In genomic region chr4:136931771-136932170, GRCh38 we compare ENCODE assay signal across 14 cellular contexts.
A peak's percentile ranks its signal among the peaks of the same experiment; 100 is the strongest.
DNase-seq lines count a peak whose midpoint lies in the region; ATAC-seq and TF ChIP-seq lines count a peak whose summit lies in the region.
"Had no signal": no experiment of that assay in that cellular context is flagged by ENCODE, and none has a peak within 500 bp of the region (broad histone marks: within the 10 kb centered on the region; RNA-seq: fewer than 3 reads in every experiment).

No MANE protein-coding gene starts in this region.

- peaks cover 10% of the 10 kb centered on the region for H3K9me3 Mint-ChIP-seq in activated T-helper 17 cell treated with anti-CD3 and anti-CD28 coated beads, Interleukin-2, amount 50 U/mL, for 72 hours
- peaks cover 3 to 10% (median 7%) of the 10 kb centered on the region in 8 donors for H3K9me3 Mint-ChIP-seq in CD4-positive, alpha-beta memory T cell
- peaks cover 6 to 9% of the 10 kb centered on the region in 2 donors for H3K9me3 Mint-ChIP-seq in stimulated activated naive CD8-positive, alpha-beta T cell treated with anti-CD3 and anti-CD28 coated beads, Interleukin-15, amount 100 ng/mL, for 72 hours

- no peaks in the 10 kb centered on the region for H3K27me3 ChIP-seq in CD4-positive, alpha-beta memory T cell (ENCODE audit: insufficient read depth, low read length)
- H3K27me3 ChIP-seq: BE2C had no signal

- no peak for ATAC-seq in activated T-helper 17 cell treated with anti-CD3 and anti-CD28 coated beads, Interleukin-2, amount 50 U/mL, for 72 hours (replicated peaks)
- ATAC-seq in stimulated activated naive CD8-positive, alpha-beta T cell treated with anti-CD3 and anti-CD28 coated beads, Interleukin-15, amount 100 ng/mL, for 72 hours = no peak
- ATAC-seq in HG03565 (IDR thresholded peaks at IDR 0.05; ENCODE audit: unreplicated experiment) = no peak
- ATAC-seq: GM23338 had no signal

- no peak for TF ChIP-seq CTCF in epithelial cell of esophagus (IDR thresholded peaks at IDR 0.05; ENCODE audit: insufficient read depth, low read depth, low read length, missing control alignments)

- H3K4me3 ChIP-seq in epithelial cell of esophagus (ENCODE audit: low read length) = no peak overlapping the region
- no peak overlapping the region for H3K4me3 ChIP-seq in CD4-positive, alpha-beta memory T cell (ENCODE audit: low read length in 2 of 2)
- H3K4me3 ChIP-seq: GM23338 had no signal

- H3K36me3 Mint-ChIP-seq in activated T-helper 17 cell treated with anti-CD3 and anti-CD28 coated beads, Interleukin-2, amount 50 U/mL, for 72 hours (ENCODE audit: low read depth) = no peaks in the 10 kb centered on the region
- no peaks in the 10 kb centered on the region for H3K36me3 Mint-ChIP-seq in CD4-positive, alpha-beta memory T cell
- H3K36me3 Mint-ChIP-seq: CD4-positive, CD25-positive, alpha-beta regulatory T cell had no signal

- H3K9me3 ChIP-seq in CD4-positive, alpha-beta memory T cell (ENCODE audit: control insufficient read depth in 1 of 2, low read length in 2 of 2) = no peaks in the 10 kb centered on the region
- H3K9me3 ChIP-seq: BE2C, Caco-2 had no signal

- no peaks in the 10 kb centered on the region for H3K36me3 ChIP-seq in CD4-positive, alpha-beta memory T cell (ENCODE audit: insufficient read depth, low read length)
- H3K36me3 ChIP-seq: BE2C had no signal

- intact Hi-C loops in CD4-positive, alpha-beta memory T cell (cut with micrococcal nuclease) = no loop called here

- no peaks in the 10 kb centered on the region for H3K4me1 ChIP-seq in CD4-positive, alpha-beta memory T cell (ENCODE audit: insufficient read depth, low read length)
- H3K4me1 ChIP-seq: BE2C, Caco-2 had no signal

- no peak overlapping the region for H3K27ac Mint-ChIP-seq in activated T-helper 17 cell treated with anti-CD3 and anti-CD28 coated beads, Interleukin-2, amount 50 U/mL, for 72 hours
- no peak overlapping the region for H3K27ac Mint-ChIP-seq in CD4-positive, alpha-beta memory T cell
- no peak overlapping the region for H3K27ac Mint-ChIP-seq in stimulated activated naive CD8-positive, alpha-beta T cell treated with anti-CD3 and anti-CD28 coated beads, Interleukin-15, amount 100 ng/mL, for 72 hours
- H3K27ac Mint-ChIP-seq: CD4-positive, CD25-positive, alpha-beta regulatory T cell; GM23338 had no signal

- CTCF ChIA-PET in CD4-positive, alpha-beta memory T cell (lab: Charles Lee; ENCODE audit: partially characterized antibody) = no interaction called here

- DNase-seq in NCI-H82 (lab: John Stamatoyannopoulos, UW) = peak; percentile 32
- peak; percentile 2 for DNase-seq in epithelial cell of esophagus (ENCODE audit: low read depth)
- peak; percentile 54 for DNase-seq in kidney tubule cell (ENCODE audit: low spot score)
- peak; percentile 36 for DNase-seq in renal cortical epithelial cell (ENCODE audit: low read depth)
- no peak for DNase-seq in CD4-positive, alpha-beta memory T cell
- DNase-seq in stimulated activated naive CD8-positive, alpha-beta T cell treated with anti-CD3 and anti-CD28 coated beads, Interleukin-15, amount 100 ng/mL, for 72 hours = no peak
- DNase-seq: ACHN; BE2C; C1 segment of cervical spinal cord; Caco-2; CD4-positive, CD25-positive, alpha-beta regulatory T cell had no signal

- no peak overlapping the region for H3K27ac ChIP-seq in CD4-positive, alpha-beta memory T cell (ENCODE audit: low read depth, low read length)

- POLR2A ChIA-PET in CD4-positive, alpha-beta memory T cell (lab: Charles Lee; ENCODE audit: partially characterized antibody) = no interaction called here

- no peaks in the 10 kb centered on the region for H3K4me1 Mint-ChIP-seq in activated T-helper 17 cell treated with anti-CD3 and anti-CD28 coated beads, Interleukin-2, amount 50 U/mL, for 72 hours
- no peaks in the 10 kb centered on the region for H3K4me1 Mint-ChIP-seq in CD4-positive, alpha-beta memory T cell
- H3K4me1 Mint-ChIP-seq in stimulated activated naive CD8-positive, alpha-beta T cell treated with anti-CD3 and anti-CD28 coated beads, Interleukin-15, amount 100 ng/mL, for 72 hours = no peaks in the 10 kb centered on the region
- H3K4me1 Mint-ChIP-seq: CD4-positive, CD25-positive, alpha-beta regulatory T cell; GM23338 had no signal

- no peaks in the 10 kb centered on the region for H3K27me3 Mint-ChIP-seq in activated T-helper 17 cell treated with anti-CD3 and anti-CD28 coated beads, Interleukin-2, amount 50 U/mL, for 72 hours
- no peaks in the 10 kb centered on the region for H3K27me3 Mint-ChIP-seq in CD4-positive, alpha-beta memory T cell
- H3K27me3 Mint-ChIP-seq in stimulated activated naive CD8-positive, alpha-beta T cell treated with anti-CD3 and anti-CD28 coated beads, Interleukin-15, amount 100 ng/mL, for 72 hours = no peaks in the 10 kb centered on the region
- H3K27me3 Mint-ChIP-seq: CD4-positive, CD25-positive, alpha-beta regulatory T cell had no signal

- H3K4me3 Mint-ChIP-seq in activated T-helper 17 cell treated with anti-CD3 and anti-CD28 coated beads, Interleukin-2, amount 50 U/mL, for 72 hours = no peak overlapping the region
- no peak overlapping the region for H3K4me3 Mint-ChIP-seq in CD4-positive, alpha-beta memory T cell
- no peak overlapping the region for H3K4me3 Mint-ChIP-seq in stimulated activated naive CD8-positive, alpha-beta T cell treated with anti-CD3 and anti-CD28 coated beads, Interleukin-15, amount 100 ng/mL, for 72 hours
- H3K4me3 Mint-ChIP-seq: CD4-positive, CD25-positive, alpha-beta regulatory T cell; GM23338 had no signal

Comparison
In these comparisons a context has a peak if more than half of its experiments do, and no peak if none do; other contexts are left out.
1. DNase-seq: peak in NCI-H82 (single experiment), epithelial cell of esophagus (single experiment), kidney tubule cell (single experiment) and renal cortical epithelial cell (single experiment); none in CD4-positive, alpha-beta memory T cell (0 of 5) and stimulated activated naive CD8-positive, alpha-beta T cell treated with anti-CD3 and anti-CD28 coated beads, Interleukin-15, amount 100 ng/mL, for 72 hours (0 of 2).